In the genomic region with DNA sequence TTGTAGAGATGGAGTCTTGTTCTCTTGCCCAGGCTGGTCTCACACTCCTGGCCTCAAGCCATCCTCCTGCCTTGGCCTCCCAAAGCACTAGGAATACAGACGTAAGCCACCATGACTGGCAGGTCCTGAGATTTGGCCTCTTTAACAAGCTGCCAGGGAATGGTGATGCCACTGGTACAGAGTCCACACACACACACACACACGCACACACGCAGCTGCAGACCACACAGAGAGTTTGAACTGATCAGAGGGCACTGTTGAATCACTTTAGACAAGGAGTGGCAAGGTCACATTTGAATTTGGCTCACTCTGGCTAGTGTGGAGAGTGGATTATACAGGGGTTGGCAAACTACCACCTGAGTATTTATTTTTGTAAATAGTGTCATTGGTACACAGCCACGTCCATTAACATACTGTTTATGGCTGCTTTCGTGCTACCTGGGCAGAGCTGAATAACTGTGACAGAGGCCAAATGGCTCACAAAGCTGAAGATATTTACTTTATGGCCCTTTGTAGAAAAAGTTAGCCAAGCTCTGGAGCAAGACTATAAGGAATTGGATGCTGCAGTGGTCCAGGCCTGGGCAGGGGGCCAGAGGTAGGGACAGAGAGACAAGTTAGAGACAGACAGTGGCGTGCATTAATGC, we compare ENCODE assay signal across 1 cellular context.
TF ChIP-seq lines count a peak whose summit lies in the region.

No MANE protein-coding gene starts in this region.

TF ChIP-seq in HepG2, 621 proteins besides CTCF, POLR2A, EP300 and RAD21 (continued from another document and continues in another):
- TF ChIP-seq ETV5 (CRISPR knock-in tag; IDR thresholded peaks at IDR 0.05; ENCODE audit: borderline replicate concordance) (no peak), HIVEP1 (CRISPR knock-in tag; IDR thresholded peaks at IDR 0.05) (0 out of 2 replicates have a peak, but pooled peaks have one; percentile 16), ZNF7 (CRISPR knock-in tag; IDR thresholded peaks at IDR 0.05) (no peak), ZMYM3 (CRISPR knock-in tag; IDR thresholded peaks at IDR 0.05) (peak; percentile 94), GATA4 (IDR thresholded peaks at IDR 0.05; ENCODE audit: borderline replicate concordance, low read depth) (no peak), HCFC1 (IDR thresholded peaks at IDR 0.05; ENCODE audit: low read depth, low read length) (no peak), HHEX (CRISPR knock-in tag; IDR thresholded peaks at IDR 0.05) (0 out of 2 replicates have a peak, but pooled peaks have one; percentile 59), ZNF501 (CRISPR knock-in tag; IDR thresholded peaks at IDR 0.05) (peak; percentile 68), ATF7 (IDR thresholded peaks at IDR 0.05) (peak; percentile 46), ATF7 (CRISPR knock-in tag; IDR thresholded peaks at IDR 0.05) (no peak), CBX1 (IDR thresholded peaks at IDR 0.05; ENCODE audit: low read depth) (no peak), BORCS8-MEF2B (CRISPR knock-in tag; IDR thresholded peaks at IDR 0.05) (peak; percentile 71; the same call in 1 of the 2 replicates), ZNF558 (CRISPR knock-in tag; IDR thresholded peaks at IDR 0.05; ENCODE audit: borderline replicate concordance) (no peak), ZNF788 (CRISPR knock-in tag; IDR thresholded peaks at IDR 0.05; ENCODE audit: borderline replicate concordance) (no peak), ZNF121 (CRISPR knock-in tag; IDR thresholded peaks at IDR 0.05) (0 out of 2 replicates have a peak, but pooled peaks have one; percentile 14), ZNF124 (CRISPR knock-in tag; IDR thresholded peaks at IDR 0.05) (no peak), ZNF780A (CRISPR knock-in tag; IDR thresholded peaks at IDR 0.05) (0 out of 2 replicates have a peak, but pooled peaks have one; percentile 49), ZNF17 (CRISPR knock-in tag; IDR thresholded peaks at IDR 0.05) (no peak), TOPORS (CRISPR knock-in tag; IDR thresholded peaks at IDR 0.05) (no peak), SMAD3 (CRISPR knock-in tag; IDR thresholded peaks at IDR 0.05) (no peak), SRSF1 (optimal IDR thresholded peaks at IDR 0.05; ENCODE audit: low read depth, low read length) (no peak), WIZ (CRISPR knock-in tag; IDR thresholded peaks at IDR 0.05) (peak; percentile 33; the same call in 1 of the 2 replicates), ZSCAN9 (CRISPR knock-in tag; IDR thresholded peaks at IDR 0.05; ENCODE audit: borderline replicate concordance) (no peak), ZNF30 (CRISPR knock-in tag; IDR thresholded peaks at IDR 0.05) (no peak), ARID2 (CRISPR knock-in tag; IDR thresholded peaks at IDR 0.05; ENCODE audit: borderline replicate concordance) (no peak), MBNL3 (CRISPR knock-in tag; conservative IDR thresholded peaks at IDR 0.05) (no peak), MATR3 (CRISPR knock-in tag; IDR thresholded peaks at IDR 0.05) (no peak), ZNF33A (CRISPR knock-in tag; IDR thresholded peaks at IDR 0.05; ENCODE audit: borderline replicate concordance) (no peak), YEATS4 (CRISPR knock-in tag; IDR thresholded peaks at IDR 0.05; ENCODE audit: borderline replicate concordance) (no peak), TBX2 (CRISPR knock-in tag; IDR thresholded peaks at IDR 0.05; ENCODE audit: borderline replicate concordance) (peak; percentile 58; the same call in 1 of the 2 replicates), JARID2 (CRISPR knock-in tag; IDR thresholded peaks at IDR 0.05; ENCODE audit: insufficient replicate concordance) (no peak), ZEB1 (IDR thresholded peaks at IDR 0.05; ENCODE audit: insufficient replicate concordance, low read depth) (no peak)
- TF ChIP-seq, protein P1, sequence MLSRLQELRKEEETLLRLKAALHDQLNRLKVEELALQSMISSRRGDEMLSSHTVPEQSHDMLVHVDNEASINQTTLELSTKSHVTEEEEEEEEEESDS (CRISPR knock-in tag; IDR thresholded peaks at IDR 0.05; ENCODE audit: borderline replicate concordance), result no peak
- TF ChIP-seq, protein P2, sequence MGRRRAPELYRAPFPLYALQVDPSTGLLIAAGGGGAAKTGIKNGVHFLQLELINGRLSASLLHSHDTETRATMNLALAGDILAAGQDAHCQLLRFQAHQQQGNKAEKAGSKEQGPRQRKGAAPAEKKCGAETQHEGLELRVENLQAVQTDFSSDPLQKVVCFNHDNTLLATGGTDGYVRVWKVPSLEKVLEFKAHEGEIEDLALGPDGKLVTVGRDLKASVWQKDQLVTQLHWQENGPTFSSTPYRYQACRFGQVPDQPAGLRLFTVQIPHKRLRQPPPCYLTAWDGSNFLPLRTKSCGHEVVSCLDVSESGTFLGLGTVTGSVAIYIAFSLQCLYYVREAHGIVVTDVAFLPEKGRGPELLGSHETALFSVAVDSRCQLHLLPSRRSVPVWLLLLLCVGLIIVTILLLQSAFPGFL (CRISPR knock-in tag; IDR thresholded peaks at IDR 0.05), result no peak
- TF ChIP-seq, protein P3, sequence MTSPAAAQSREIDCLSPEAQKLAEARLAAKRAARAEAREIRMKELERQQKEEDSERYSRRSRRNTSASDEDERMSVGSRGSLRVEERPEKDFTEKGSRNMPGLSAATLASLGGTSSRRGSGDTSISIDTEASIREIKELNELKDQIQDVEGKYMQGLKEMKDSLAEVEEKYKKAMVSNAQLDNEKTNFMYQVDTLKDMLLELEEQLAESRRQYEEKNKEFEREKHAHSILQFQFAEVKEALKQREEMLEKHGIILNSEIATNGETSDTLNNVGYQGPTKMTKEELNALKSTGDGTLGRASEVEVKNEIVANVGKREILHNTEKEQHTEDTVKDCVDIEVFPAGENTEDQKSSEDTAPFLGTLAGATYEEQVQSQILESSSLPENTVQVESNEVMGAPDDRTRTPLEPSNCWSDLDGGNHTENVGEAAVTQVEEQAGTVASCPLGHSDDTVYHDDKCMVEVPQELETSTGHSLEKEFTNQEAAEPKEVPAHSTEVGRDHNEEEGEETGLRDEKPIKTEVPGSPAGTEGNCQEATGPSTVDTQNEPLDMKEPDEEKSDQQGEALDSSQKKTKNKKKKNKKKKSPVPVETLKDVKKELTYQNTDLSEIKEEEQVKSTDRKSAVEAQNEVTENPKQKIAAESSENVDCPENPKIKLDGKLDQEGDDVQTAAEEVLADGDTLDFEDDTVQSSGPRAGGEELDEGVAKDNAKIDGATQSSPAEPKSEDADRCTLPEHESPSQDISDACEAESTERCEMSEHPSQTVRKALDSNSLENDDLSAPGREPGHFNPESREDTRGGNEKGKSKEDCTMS (CRISPR knock-in tag; conservative IDR thresholded peaks at IDR 0.05), result no peak
- TF ChIP-seq, protein P4, sequence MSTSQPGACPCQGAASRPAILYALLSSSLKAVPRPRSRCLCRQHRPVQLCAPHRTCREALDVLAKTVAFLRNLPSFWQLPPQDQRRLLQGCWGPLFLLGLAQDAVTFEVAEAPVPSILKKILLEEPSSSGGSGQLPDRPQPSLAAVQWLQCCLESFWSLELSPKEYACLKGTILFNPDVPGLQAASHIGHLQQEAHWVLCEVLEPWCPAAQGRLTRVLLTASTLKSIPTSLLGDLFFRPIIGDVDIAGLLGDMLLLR (CRISPR knock-in tag; IDR thresholded peaks at IDR 0.05), result 0 out of 2 replicates have a peak, but pooled peaks have one; percentile 16
- TF ChIP-seq, protein P5, sequence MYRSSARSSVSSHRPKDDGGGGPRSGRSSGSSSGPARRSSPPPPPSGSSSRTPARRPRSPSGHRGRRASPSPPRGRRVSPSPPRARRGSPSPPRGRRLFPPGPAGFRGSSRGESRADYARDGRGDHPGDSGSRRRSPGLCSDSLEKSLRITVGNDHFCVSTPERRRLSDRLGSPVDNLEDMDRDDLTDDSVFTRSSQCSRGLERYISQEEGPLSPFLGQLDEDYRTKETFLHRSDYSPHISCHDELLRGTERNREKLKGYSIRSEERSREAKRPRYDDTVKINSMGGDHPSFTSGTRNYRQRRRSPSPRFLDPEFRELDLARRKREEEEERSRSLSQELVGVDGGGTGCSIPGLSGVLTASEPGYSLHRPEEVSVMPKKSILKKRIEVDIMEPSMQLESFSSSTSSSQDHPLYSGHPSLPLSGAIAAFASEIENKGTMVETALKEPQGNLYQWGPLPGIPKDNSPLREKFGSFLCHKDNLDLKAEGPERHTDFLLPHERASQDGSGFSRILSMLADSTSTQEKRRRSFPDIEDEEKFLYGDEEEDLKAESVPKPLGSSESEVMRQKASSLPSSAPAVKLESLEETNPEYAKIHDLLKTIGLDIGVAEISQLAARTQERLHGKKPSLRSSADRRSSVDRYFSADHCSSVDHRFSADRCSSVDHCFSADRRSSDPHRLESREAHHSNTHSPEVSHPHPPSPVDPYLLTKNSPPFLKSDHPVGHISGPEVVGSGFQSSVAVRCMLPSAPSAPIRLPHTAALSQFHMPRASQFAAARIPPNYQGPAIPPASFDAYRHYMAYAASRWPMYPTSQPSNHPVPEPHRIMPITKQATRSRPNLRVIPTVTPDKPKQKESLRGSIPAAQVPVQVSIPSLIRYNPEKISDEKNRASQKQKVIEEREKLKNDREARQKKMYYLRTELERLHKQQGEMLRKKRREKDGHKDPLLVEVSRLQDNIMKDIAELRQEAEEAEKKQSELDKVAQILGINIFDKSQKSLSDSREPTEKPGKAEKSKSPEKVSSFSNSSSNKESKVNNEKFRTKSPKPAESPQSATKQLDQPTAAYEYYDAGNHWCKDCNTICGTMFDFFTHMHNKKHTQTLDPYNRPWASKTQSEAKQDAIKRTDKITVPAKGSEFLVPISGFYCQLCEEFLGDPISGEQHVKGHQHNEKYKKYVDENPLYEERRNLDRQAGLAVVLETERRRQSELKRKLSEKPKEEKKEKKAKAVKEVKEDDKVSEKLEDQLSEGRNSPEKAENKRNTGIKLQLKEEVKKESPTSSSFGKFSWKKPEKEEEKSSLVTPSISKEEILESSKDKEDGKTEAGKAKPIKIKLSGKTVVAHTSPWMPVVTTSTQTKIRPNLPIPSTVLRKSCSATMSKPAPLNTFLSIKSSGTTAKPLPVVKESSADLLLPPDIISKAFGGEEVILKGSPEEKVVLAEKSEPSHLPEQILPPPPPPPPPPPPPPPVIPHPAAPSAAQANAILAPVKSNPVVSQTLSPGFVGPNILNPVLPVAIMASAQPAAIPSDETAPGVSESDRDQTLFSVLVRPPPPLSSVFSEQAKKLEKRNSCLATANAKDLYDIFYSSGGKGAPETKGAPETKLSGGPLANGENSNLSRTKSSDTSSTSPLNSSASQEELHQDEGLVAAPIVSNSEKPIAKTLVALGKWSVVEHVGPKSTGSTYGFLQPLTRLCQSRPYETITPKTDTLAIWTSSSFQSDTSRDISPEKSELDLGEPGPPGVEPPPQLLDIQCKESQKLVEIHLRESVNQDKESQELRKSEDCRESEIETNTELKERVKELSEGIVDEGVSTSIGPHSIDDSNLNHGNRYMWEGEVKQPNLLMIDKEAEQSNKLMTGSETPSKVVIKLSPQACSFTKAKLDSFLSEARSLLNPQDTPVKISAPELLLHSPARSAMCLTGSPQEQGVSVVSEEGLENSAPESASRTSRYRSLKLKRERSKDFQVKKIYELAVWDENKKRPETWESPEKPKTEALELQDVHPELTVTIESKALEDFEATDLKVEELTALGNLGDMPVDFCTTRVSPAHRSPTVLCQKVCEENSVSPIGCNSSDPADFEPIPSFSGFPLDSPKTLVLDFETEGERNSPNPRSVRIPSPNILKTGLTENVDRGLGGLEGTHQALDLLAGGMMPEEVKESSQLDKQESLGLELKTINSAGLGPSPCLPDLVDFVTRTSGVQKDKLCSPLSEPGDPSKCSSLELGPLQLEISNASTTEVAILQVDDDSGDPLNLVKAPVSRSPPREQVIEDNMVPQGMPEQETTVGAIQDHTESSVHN (CRISPR knock-in tag; IDR thresholded peaks at IDR 0.05), result no peak
- TF ChIP-seq, protein P6, sequence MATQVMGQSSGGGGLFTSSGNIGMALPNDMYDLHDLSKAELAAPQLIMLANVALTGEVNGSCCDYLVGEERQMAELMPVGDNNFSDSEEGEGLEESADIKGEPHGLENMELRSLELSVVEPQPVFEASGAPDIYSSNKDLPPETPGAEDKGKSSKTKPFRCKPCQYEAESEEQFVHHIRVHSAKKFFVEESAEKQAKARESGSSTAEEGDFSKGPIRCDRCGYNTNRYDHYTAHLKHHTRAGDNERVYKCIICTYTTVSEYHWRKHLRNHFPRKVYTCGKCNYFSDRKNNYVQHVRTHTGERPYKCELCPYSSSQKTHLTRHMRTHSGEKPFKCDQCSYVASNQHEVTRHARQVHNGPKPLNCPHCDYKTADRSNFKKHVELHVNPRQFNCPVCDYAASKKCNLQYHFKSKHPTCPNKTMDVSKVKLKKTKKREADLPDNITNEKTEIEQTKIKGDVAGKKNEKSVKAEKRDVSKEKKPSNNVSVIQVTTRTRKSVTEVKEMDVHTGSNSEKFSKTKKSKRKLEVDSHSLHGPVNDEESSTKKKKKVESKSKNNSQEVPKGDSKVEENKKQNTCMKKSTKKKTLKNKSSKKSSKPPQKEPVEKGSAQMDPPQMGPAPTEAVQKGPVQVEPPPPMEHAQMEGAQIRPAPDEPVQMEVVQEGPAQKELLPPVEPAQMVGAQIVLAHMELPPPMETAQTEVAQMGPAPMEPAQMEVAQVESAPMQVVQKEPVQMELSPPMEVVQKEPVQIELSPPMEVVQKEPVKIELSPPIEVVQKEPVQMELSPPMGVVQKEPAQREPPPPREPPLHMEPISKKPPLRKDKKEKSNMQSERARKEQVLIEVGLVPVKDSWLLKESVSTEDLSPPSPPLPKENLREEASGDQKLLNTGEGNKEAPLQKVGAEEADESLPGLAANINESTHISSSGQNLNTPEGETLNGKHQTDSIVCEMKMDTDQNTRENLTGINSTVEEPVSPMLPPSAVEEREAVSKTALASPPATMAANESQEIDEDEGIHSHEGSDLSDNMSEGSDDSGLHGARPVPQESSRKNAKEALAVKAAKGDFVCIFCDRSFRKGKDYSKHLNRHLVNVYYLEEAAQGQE (IDR thresholded peaks at IDR 0.05; ENCODE audit: borderline replicate concordance in 1 of 2, low read depth in 1 of 2, low read length in 2 of 2), result no peak
- TF ChIP-seq, protein P7, sequence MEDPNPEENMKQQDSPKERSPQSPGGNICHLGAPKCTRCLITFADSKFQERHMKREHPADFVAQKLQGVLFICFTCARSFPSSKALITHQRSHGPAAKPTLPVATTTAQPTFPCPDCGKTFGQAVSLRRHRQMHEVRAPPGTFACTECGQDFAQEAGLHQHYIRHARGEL (CRISPR knock-in tag; IDR thresholded peaks at IDR 0.05), result peak; percentile 58; the same call in 1 of the 2 replicates
- TF ChIP-seq, protein P8, sequence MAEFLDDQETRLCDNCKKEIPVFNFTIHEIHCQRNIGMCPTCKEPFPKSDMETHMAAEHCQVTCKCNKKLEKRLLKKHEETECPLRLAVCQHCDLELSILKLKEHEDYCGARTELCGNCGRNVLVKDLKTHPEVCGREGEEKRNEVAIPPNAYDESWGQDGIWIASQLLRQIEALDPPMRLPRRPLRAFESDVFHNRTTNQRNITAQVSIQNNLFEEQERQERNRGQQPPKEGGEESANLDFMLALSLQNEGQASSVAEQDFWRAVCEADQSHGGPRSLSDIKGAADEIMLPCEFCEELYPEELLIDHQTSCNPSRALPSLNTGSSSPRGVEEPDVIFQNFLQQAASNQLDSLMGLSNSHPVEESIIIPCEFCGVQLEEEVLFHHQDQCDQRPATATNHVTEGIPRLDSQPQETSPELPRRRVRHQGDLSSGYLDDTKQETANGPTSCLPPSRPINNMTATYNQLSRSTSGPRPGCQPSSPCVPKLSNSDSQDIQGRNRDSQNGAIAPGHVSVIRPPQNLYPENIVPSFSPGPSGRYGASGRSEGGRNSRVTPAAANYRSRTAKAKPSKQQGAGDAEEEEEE (CRISPR knock-in tag; IDR thresholded peaks at IDR 0.05; ENCODE audit: borderline replicate concordance), result peak; percentile 74; the same call in 1 of the 2 replicates
- TF ChIP-seq, protein P9, sequence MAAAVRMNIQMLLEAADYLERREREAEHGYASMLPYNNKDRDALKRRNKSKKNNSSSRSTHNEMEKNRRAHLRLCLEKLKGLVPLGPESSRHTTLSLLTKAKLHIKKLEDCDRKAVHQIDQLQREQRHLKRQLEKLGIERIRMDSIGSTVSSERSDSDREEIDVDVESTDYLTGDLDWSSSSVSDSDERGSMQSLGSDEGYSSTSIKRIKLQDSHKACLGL (CRISPR knock-in tag; IDR thresholded peaks at IDR 0.05), result no peak
